Comparison of ENCODE assay signal across 13 cellular contexts in genomic region chr1:93151474-93151873, GRCh38. TPM values are rescaled to one million over a fixed set of nuclear protein-coding genes. Genes with fewer than 3 reads are reported as not detected.
DNase-seq lines count a peak whose midpoint lies in the region; ATAC-seq, FAIRE-seq and TF ChIP-seq lines count a peak whose summit lies in the region.
"Had no signal": no experiment of that assay in that cellular context is flagged by ENCODE, and none has a peak within 500 bp of the region (broad histone marks: within the 10 kb centered on the region; RNA-seq: fewer than 3 reads in every experiment).

No MANE protein-coding gene starts in this region.

- FAIRE-seq in GM12892 (lab: Jason Lieb, UNC), result peak; percentile 14
- FAIRE-seq: A549, GM12878 had no signal

- TF ChIP-seq POLR2A in GM12892 (IDR thresholded peaks at IDR 0.05; ENCODE audit: low read depth, low read length), result no peak

- ATAC-seq in activated T-cell treated with anti-CD3 and anti-CD28 coated beads, Interleukin-2, amount 50 U/mL, for 72 hours (replicated peaks in 1 of 2), result no peak
- ATAC-seq in activated naive CD8-positive, alpha-beta T cell treated with anti-CD3 and anti-CD28 coated beads, Interleukin-2, amount 10 ng/mL, durations not matched to agents 7 days and 5 days (ENCODE audit: low read depth), result no peak
- ATAC-seq in stimulated activated effector memory CD8-positive, alpha-beta T cell treated with anti-CD3 and anti-CD28 coated beads, Interleukin-12 subunit alpha, Interleukin-12 subunit beta, amount 100 ng/mL, for 72 hours, result no peak
- no peak for ATAC-seq in HG02884 (IDR thresholded peaks at IDR 0.05; ENCODE audit: unreplicated experiment)
- ATAC-seq: A549, GM12878 had no signal

- no peak for DNase-seq in activated T-cell treated with anti-CD3 and anti-CD28 coated beads, Interleukin-2, amount 50 U/mL, for 72 hours
- no peak for DNase-seq in activated T-cell treated with anti-CD3 and anti-CD28 coated beads, Interleukin-2, amount 50 U/mL, for 1 hour
- no peak for DNase-seq in GM12892 (ENCODE audit: insufficient read length)
- no peak for DNase-seq in activated naive CD8-positive, alpha-beta T cell treated with anti-CD3 and anti-CD28 coated beads, Interleukin-2, amount 10 ng/mL, durations not matched to agents 7 days and 5 days
- DNase-seq in stimulated activated effector memory CD8-positive, alpha-beta T cell treated with anti-CD3 and anti-CD28 coated beads, Interleukin-12 subunit alpha, Interleukin-12 subunit beta, amount 100 ng/mL, for 72 hours (ENCODE audit: low spot score in 2 of 2), result no peak
- DNase-seq in stimulated activated CD4-positive, alpha-beta T cell treated with anti-CD3 and anti-CD28 coated beads, Interleukin-2, amount 100 ng/mL, for 24 hours, result no peak
- DNase-seq: DMS79, GOT3, H9 had no signal

- POLR2A ChIA-PET in activated naive CD8-positive, alpha-beta T cell treated with anti-CD3 and anti-CD28 coated beads, Interleukin-2, amount 10 ng/mL, durations not matched to agents 7 days and 5 days (lab: Charles Lee), result no interaction called here

- no peaks in the 10 kb centered on the region for H3K27me3 Mint-ChIP-seq in activated T-cell treated with anti-CD3 and anti-CD28 coated beads, Interleukin-2, amount 50 U/mL, for 72 hours (ENCODE audit: low read depth)
- no peaks in the 10 kb centered on the region for H3K27me3 Mint-ChIP-seq in activated naive CD8-positive, alpha-beta T cell treated with anti-CD3 and anti-CD28 coated beads, Interleukin-2, amount 10 ng/mL, durations not matched to agents 7 days and 5 days

- peaks cover 17% of the 10 kb centered on the region for H3K4me1 Mint-ChIP-seq in activated T-cell treated with anti-CD3 and anti-CD28 coated beads, Interleukin-2, amount 50 U/mL, for 72 hours (ENCODE audit: low read depth)
- H3K4me1 Mint-ChIP-seq in activated naive CD8-positive, alpha-beta T cell treated with anti-CD3 and anti-CD28 coated beads, Interleukin-2, amount 10 ng/mL, durations not matched to agents 7 days and 5 days, result peaks cover 18% of the 10 kb centered on the region
- H3K4me1 Mint-ChIP-seq in stimulated activated effector memory CD8-positive, alpha-beta T cell treated with anti-CD3 and anti-CD28 coated beads, Interleukin-12 subunit alpha, Interleukin-12 subunit beta, amount 100 ng/mL, for 72 hours, result peaks cover 5% of the 10 kb centered on the region

- no peaks in the 10 kb centered on the region for H3K9me3 Mint-ChIP-seq in activated T-cell treated with anti-CD3 and anti-CD28 coated beads, Interleukin-2, amount 50 U/mL, for 72 hours
- no peaks in the 10 kb centered on the region for H3K9me3 Mint-ChIP-seq in activated naive CD8-positive, alpha-beta T cell treated with anti-CD3 and anti-CD28 coated beads, Interleukin-2, amount 10 ng/mL, durations not matched to agents 7 days and 5 days
- H3K9me3 Mint-ChIP-seq in stimulated activated effector memory CD8-positive, alpha-beta T cell treated with anti-CD3 and anti-CD28 coated beads, Interleukin-12 subunit alpha, Interleukin-12 subunit beta, amount 100 ng/mL, for 72 hours, result no peaks in the 10 kb centered on the region
- H3K9me3 Mint-ChIP-seq: CD14-positive monocyte, H9 had no signal

- H3K36me3 Mint-ChIP-seq in activated T-cell treated with anti-CD3 and anti-CD28 coated beads, Interleukin-2, amount 50 U/mL, for 72 hours (ENCODE audit: insufficient read depth in 2 of 2), result peaks cover 15 to 17% of the 10 kb centered on the region in 2 donors
- H3K36me3 Mint-ChIP-seq in activated naive CD8-positive, alpha-beta T cell treated with anti-CD3 and anti-CD28 coated beads, Interleukin-2, amount 10 ng/mL, durations not matched to agents 7 days and 5 days, result peaks cover 33% of the 10 kb centered on the region
- peaks cover 100% of the 10 kb centered on the region for H3K36me3 Mint-ChIP-seq in stimulated activated effector memory CD8-positive, alpha-beta T cell treated with anti-CD3 and anti-CD28 coated beads, Interleukin-12 subunit alpha, Interleukin-12 subunit beta, amount 100 ng/mL, for 72 hours

- H3K27ac Mint-ChIP-seq in activated T-cell treated with anti-CD3 and anti-CD28 coated beads, Interleukin-2, amount 50 U/mL, for 72 hours, result peak overlapping the region; percentile 47
- H3K27ac Mint-ChIP-seq in activated naive CD8-positive, alpha-beta T cell treated with anti-CD3 and anti-CD28 coated beads, Interleukin-2, amount 10 ng/mL, durations not matched to agents 7 days and 5 days, result peak overlapping the region; percentile 50
- H3K27ac Mint-ChIP-seq in stimulated activated effector memory CD8-positive, alpha-beta T cell treated with anti-CD3 and anti-CD28 coated beads, Interleukin-12 subunit alpha, Interleukin-12 subunit beta, amount 100 ng/mL, for 72 hours, result peak overlapping the region; percentile 13

- no peak overlapping the region for H3K4me3 Mint-ChIP-seq in activated T-cell treated with anti-CD3 and anti-CD28 coated beads, Interleukin-2, amount 50 U/mL, for 72 hours
- no peak overlapping the region for H3K4me3 Mint-ChIP-seq in activated naive CD8-positive, alpha-beta T cell treated with anti-CD3 and anti-CD28 coated beads, Interleukin-2, amount 10 ng/mL, durations not matched to agents 7 days and 5 days
- no peak overlapping the region for H3K4me3 Mint-ChIP-seq in stimulated activated effector memory CD8-positive, alpha-beta T cell treated with anti-CD3 and anti-CD28 coated beads, Interleukin-12 subunit alpha, Interleukin-12 subunit beta, amount 100 ng/mL, for 72 hours
- H3K4me3 Mint-ChIP-seq: CD14-positive monocyte, H9 had no signal

RNA-seq across cellular contexts. Expression of gene TMED5, which starts 28.7 kb away (rescaled TPM):
- total RNA-seq in activated T-cell treated with anti-CD3 and anti-CD28 coated beads, Interleukin-2, amount 50 U/mL, for 72 hours, result 10 to 100 TPM; 50.2 to 65.3 TPM
- 31.6 TPM for polyA plus RNA-seq in GM12892 (2012; ENCODE audit: missing spikeins)
- total RNA-seq in activated naive CD8-positive, alpha-beta T cell treated with anti-CD3 and anti-CD28 coated beads, Interleukin-2, amount 10 ng/mL, durations not matched to agents 7 days and 5 days, result 10 to 100 TPM; 48.2 to 52.3 TPM

RNA-seq across cellular contexts. Expression of gene CCDC18, which starts 29.1 kb away (rescaled TPM):
- total RNA-seq in activated T-cell treated with anti-CD3 and anti-CD28 coated beads, Interleukin-2, amount 50 U/mL, for 72 hours, result 10 to 100 TPM; 27.0 to 30.1 TPM
- polyA plus RNA-seq in GM12892 (2012; ENCODE audit: missing spikeins), result 18.7 TPM
- total RNA-seq in activated naive CD8-positive, alpha-beta T cell treated with anti-CD3 and anti-CD28 coated beads, Interleukin-2, amount 10 ng/mL, durations not matched to agents 7 days and 5 days, result 10 to 100 TPM; 25.2 to 29.2 TPM
